In the genomic region with DNA sequence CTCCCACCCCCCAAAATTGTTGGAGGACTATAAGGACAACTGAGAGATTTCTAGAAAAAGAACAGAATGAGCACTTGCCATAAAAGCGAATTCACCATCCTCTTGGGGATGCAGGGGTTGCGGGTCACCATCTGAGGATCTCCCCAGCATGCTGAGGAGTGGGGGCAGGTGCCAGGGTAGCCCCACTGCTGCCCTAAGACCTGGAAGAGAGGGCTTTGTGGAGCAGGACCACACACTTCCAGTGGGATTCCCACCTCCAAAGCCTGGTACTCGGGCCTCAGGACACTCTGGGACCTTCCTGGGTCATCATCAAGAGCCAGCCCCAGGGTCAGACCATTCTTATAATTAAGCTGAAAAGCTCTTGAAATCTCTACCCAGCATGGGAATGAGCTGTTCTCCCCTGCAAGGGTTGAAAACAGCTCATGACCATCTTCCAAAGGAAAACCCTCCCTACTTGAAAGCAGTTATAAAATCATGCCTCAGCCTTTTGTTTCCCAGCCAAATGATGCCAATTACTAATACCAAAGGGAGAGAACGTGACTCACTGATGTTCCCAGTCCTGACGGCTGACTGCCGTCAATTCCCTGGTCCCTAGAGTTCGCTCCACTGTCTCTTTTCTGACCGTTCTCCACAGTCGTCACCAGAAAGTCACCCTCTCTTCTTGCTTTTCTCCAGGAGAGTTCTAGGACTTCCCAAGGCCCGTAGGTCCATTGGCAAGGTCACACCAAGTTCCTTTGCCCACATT, we compare ENCODE assay signal across 1 cellular context.
TF ChIP-seq lines count a peak whose summit lies in the region.

No MANE protein-coding gene starts in this region.

TF ChIP-seq in H1, 55 proteins besides CTCF, POLR2A, EP300 and RAD21:
- TF ChIP-seq JUND (IDR thresholded peaks at IDR 0.05; ENCODE audit: low read length) (no peak), CBX8 (IDR thresholded peaks at IDR 0.05; ENCODE audit: borderline replicate concordance, low read depth, low read length) (no peak), ASH2L (IDR thresholded peaks at IDR 0.05; ENCODE audit: low read length) (no peak), TBP (IDR thresholded peaks at IDR 0.05; ENCODE audit: low read depth, low read length) (no peak), POU5F1 (IDR thresholded peaks at IDR 0.05; ENCODE audit: low read depth, low read length) (no peak), SIN3A (conservative IDR thresholded peaks at IDR 0.05 in 1 of 2, IDR thresholded peaks at IDR 0.05 in 1 of 2; ENCODE audit: low read depth in 1 of 2, low read length in 2 of 2) (no peak), NRF1 (IDR thresholded peaks at IDR 0.05; ENCODE audit: low read depth, low read length) (no peak), NANOG (IDR thresholded peaks at IDR 0.05; ENCODE audit: insufficient read depth, low read depth, low read length, poor library complexity, severe bottlenecking) (no peak), SAP30 (IDR thresholded peaks at IDR 0.05; ENCODE audit: insufficient read depth, insufficient replicate concordance, low read length) (no peak), CREB1 (IDR thresholded peaks at IDR 0.05) (no peak), KDM1A (IDR thresholded peaks at IDR 0.05; ENCODE audit: borderline replicate concordance, low read length) (no peak), SIRT6 (IDR thresholded peaks at IDR 0.05; ENCODE audit: low read length) (no peak), BCL11A (IDR thresholded peaks at IDR 0.05; ENCODE audit: low read depth in 2 of 2, low read length in 2 of 2) (no peak), RNF2 (IDR thresholded peaks at IDR 0.05; ENCODE audit: borderline replicate concordance, low read depth, low read length, missing control alignments, poor library complexity, severe bottlenecking) (no peak), CHD2 (IDR thresholded peaks at IDR 0.05; ENCODE audit: low read length) (no peak), CHD1 (IDR thresholded peaks at IDR 0.05; ENCODE audit: low read depth, low read length) (no peak)
- TF ChIP-seq, protein P1, sequence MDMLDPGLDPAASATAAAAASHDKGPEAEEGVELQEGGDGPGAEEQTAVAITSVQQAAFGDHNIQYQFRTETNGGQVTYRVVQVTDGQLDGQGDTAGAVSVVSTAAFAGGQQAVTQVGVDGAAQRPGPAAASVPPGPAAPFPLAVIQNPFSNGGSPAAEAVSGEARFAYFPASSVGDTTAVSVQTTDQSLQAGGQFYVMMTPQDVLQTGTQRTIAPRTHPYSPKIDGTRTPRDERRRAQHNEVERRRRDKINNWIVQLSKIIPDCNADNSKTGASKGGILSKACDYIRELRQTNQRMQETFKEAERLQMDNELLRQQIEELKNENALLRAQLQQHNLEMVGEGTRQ (IDR thresholded peaks at IDR 0.05; ENCODE audit: low read length) = no peak
- TF ChIP-seq, protein P2, sequence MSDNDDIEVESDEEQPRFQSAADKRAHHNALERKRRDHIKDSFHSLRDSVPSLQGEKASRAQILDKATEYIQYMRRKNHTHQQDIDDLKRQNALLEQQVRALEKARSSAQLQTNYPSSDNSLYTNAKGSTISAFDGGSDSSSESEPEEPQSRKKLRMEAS (IDR thresholded peaks at IDR 0.05) = no peak
